In the genomic region with DNA sequence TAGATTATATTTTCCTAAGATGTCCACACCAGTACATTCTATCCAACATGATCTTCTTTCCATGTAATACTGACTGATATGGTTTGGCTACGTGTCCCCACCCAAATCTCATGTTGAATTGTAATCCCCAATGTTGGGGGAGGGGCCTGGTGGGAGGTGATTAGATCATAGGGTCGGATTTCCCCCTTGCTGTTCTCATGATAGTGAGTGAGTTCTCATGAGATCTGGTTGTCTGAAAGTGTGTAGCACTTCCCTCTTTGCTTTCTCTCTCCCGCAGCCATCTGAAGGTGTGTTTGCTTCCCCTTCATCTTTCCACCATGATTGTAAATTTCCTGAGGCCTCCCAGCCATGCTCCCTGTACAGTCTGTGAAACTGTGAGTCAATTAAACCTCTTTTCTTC, we compare ENCODE assay signal across 1 cellular context.
TF ChIP-seq lines count a peak whose summit lies in the region.

No MANE protein-coding gene starts in this region.

TF ChIP-seq in H1, 55 proteins besides CTCF, POLR2A, EP300 and RAD21:
- TF ChIP-seq JUND (IDR thresholded peaks at IDR 0.05; ENCODE audit: low read length) (no peak), SRF (IDR thresholded peaks at IDR 0.05; ENCODE audit: low read depth, low read length) (no peak), RFX5 (IDR thresholded peaks at IDR 0.05; ENCODE audit: borderline replicate concordance, low read depth, low read length) (no peak), GABPA (IDR thresholded peaks at IDR 0.05; ENCODE audit: borderline replicate concordance, insufficient read depth, low read length) (no peak), PHF8 (conservative IDR thresholded peaks at IDR 0.05; ENCODE audit: low read depth, low read length) (no peak), CTBP2 (IDR thresholded peaks at IDR 0.05; ENCODE audit: borderline replicate concordance, insufficient read depth, insufficient read length, low read length) (no peak), USF2 (IDR thresholded peaks at IDR 0.05; ENCODE audit: low read length) (no peak), KDM1A (IDR thresholded peaks at IDR 0.05; ENCODE audit: borderline replicate concordance, low read length) (no peak), POLR2AphosphoS5 (IDR thresholded peaks at IDR 0.05; ENCODE audit: low read depth, low read length) (no peak), NANOG (IDR thresholded peaks at IDR 0.05; ENCODE audit: insufficient read depth, low read depth, low read length, poor library complexity, severe bottlenecking) (no peak), SIRT6 (IDR thresholded peaks at IDR 0.05; ENCODE audit: low read length) (no peak), KDM5A (IDR thresholded peaks at IDR 0.05; ENCODE audit: low read length) (no peak), HDAC6 (IDR thresholded peaks at IDR 0.05; ENCODE audit: low read depth, low read length) (no peak), RNF2 (IDR thresholded peaks at IDR 0.05; ENCODE audit: borderline replicate concordance, low read depth, low read length, missing control alignments, poor library complexity, severe bottlenecking) (no peak), SIX5 (IDR thresholded peaks at IDR 0.05; ENCODE audit: low read depth, low read length) (no peak), CEBPB (IDR thresholded peaks at IDR 0.05; ENCODE audit: low read depth, low read length) (no peak)
- TF ChIP-seq, protein P1, sequence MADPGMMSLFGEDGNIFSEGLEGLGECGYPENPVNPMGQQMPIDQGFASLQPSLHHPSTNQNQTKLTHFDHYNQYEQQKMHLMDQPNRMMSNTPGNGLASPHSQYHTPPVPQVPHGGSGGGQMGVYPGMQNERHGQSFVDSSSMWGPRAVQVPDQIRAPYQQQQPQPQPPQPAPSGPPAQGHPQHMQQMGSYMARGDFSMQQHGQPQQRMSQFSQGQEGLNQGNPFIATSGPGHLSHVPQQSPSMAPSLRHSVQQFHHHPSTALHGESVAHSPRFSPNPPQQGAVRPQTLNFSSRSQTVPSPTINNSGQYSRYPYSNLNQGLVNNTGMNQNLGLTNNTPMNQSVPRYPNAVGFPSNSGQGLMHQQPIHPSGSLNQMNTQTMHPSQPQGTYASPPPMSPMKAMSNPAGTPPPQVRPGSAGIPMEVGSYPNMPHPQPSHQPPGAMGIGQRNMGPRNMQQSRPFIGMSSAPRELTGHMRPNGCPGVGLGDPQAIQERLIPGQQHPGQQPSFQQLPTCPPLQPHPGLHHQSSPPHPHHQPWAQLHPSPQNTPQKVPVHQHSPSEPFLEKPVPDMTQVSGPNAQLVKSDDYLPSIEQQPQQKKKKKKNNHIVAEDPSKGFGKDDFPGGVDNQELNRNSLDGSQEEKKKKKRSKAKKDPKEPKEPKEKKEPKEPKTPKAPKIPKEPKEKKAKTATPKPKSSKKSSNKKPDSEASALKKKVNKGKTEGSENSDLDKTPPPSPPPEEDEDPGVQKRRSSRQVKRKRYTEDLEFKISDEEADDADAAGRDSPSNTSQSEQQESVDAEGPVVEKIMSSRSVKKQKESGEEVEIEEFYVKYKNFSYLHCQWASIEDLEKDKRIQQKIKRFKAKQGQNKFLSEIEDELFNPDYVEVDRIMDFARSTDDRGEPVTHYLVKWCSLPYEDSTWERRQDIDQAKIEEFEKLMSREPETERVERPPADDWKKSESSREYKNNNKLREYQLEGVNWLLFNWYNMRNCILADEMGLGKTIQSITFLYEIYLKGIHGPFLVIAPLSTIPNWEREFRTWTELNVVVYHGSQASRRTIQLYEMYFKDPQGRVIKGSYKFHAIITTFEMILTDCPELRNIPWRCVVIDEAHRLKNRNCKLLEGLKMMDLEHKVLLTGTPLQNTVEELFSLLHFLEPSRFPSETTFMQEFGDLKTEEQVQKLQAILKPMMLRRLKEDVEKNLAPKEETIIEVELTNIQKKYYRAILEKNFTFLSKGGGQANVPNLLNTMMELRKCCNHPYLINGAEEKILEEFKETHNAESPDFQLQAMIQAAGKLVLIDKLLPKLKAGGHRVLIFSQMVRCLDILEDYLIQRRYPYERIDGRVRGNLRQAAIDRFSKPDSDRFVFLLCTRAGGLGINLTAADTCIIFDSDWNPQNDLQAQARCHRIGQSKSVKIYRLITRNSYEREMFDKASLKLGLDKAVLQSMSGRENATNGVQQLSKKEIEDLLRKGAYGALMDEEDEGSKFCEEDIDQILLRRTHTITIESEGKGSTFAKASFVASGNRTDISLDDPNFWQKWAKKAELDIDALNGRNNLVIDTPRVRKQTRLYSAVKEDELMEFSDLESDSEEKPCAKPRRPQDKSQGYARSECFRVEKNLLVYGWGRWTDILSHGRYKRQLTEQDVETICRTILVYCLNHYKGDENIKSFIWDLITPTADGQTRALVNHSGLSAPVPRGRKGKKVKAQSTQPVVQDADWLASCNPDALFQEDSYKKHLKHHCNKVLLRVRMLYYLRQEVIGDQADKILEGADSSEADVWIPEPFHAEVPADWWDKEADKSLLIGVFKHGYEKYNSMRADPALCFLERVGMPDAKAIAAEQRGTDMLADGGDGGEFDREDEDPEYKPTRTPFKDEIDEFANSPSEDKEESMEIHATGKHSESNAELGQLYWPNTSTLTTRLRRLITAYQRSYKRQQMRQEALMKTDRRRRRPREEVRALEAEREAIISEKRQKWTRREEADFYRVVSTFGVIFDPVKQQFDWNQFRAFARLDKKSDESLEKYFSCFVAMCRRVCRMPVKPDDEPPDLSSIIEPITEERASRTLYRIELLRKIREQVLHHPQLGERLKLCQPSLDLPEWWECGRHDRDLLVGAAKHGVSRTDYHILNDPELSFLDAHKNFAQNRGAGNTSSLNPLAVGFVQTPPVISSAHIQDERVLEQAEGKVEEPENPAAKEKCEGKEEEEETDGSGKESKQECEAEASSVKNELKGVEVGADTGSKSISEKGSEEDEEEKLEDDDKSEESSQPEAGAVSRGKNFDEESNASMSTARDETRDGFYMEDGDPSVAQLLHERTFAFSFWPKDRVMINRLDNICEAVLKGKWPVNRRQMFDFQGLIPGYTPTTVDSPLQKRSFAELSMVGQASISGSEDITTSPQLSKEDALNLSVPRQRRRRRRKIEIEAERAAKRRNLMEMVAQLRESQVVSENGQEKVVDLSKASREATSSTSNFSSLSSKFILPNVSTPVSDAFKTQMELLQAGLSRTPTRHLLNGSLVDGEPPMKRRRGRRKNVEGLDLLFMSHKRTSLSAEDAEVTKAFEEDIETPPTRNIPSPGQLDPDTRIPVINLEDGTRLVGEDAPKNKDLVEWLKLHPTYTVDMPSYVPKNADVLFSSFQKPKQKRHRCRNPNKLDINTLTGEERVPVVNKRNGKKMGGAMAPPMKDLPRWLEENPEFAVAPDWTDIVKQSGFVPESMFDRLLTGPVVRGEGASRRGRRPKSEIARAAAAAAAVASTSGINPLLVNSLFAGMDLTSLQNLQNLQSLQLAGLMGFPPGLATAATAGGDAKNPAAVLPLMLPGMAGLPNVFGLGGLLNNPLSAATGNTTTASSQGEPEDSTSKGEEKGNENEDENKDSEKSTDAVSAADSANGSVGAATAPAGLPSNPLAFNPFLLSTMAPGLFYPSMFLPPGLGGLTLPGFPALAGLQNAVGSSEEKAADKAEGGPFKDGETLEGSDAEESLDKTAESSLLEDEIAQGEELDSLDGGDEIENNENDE (IDR thresholded peaks at IDR 0.05; ENCODE audit: insufficient replicate concordance, low read length), result no peak
